ENCODE assay signal across 26 cellular contexts in the genomic region with DNA sequence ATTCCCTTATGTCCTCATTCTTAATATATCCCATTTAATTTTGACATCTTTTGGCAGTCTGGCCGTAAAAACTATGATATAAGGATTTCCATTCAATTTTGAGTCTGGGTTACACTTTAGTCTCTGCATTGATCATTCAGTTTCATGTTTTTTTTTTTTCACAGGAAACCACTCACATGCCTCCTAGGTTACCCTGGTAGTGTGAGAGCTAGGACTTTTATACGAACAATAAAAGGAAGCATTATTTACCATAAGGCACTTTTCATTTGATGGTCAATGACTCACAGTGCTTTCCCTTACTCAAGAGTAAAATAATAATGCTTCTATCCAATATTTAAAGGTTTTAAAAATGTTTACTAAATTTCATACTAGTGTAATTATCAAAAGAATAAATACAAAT.
"Had no signal": no experiment of that assay in that cellular context is flagged by ENCODE, and none has a peak within 500 bp of the region (broad histone marks: within the 10 kb centered on the region; RNA-seq: fewer than 3 reads in every experiment).

No MANE protein-coding gene starts in this region.

- DNase-seq: activated B cell treated with CpG ODN at 0.5 μM for 24 hours; activated CD4-positive, alpha-beta T cell treated with anti-CD3 and anti-CD28 coated beads, Interleukin-2, amount 50 U/mL, for 1 hour; activated CD8-positive, alpha-beta memory T cell treated with anti-CD3 and anti-CD28 coated beads, Interleukin-2, amount 50 U/mL, for 48 hours; activated CD8-positive, alpha-beta T cell treated with anti-CD3 and anti-CD28 coated beads for 36 hours; activated naive CD4-positive, alpha-beta T cell treated with anti-CD3 and anti-CD28 coated beads, Interleukin-2, amount 50 U/mL, for 16 hours; activated naive CD8-positive, alpha-beta T cell treated with anti-CD3 and anti-CD28 coated beads, Interleukin-2, amount 10 ng/mL, durations not matched to agents 7 days and 5 days; activated T-cell treated with anti-CD3 and anti-CD28 coated beads, Interleukin-2, amount 50 U/mL, for 1 hour; adrenal gland; anterior cingulate cortex; caudate nucleus; Karpas-422; MM.1S; NCI-H1105 treated with DMSO at 0.1 percent for 48 hours; NCI-H1436 treated with DMSO at 0.1 percent for 48 hours; NCI-H187; NCI-H2081; NCI-H2171 treated with DMSO at 0.1 percent for 48 hours; NCI-H226; NCI-H526; NCI-H82; SIG-M5; T-cell; T-helper 2 cell; T1000 had no signal

- ATAC-seq: activated CD8-positive, alpha-beta T cell treated with anti-CD3 and anti-CD28 coated beads for 36 hours; K562; T-cell had no signal

- FAIRE-seq: K562, TTC549 had no signal
